Comparison of ENCODE assay signal across 8 cellular contexts in genomic region chr2:26503238-26503880, GRCh38. TPM values are rescaled to one million over a fixed set of nuclear protein-coding genes. Genes with fewer than 3 reads are reported as not detected.
A peak's percentile ranks its signal among the peaks of the same experiment; 100 is the strongest.
DNase-seq lines count a peak whose midpoint lies in the region; ATAC-seq, FAIRE-seq and TF ChIP-seq lines count a peak whose summit lies in the region.

No MANE protein-coding gene starts in this region.

- peak overlapping the region in 1 of 2 donors; percentile 24 for H3K9ac ChIP-seq in colonic mucosa (ENCODE audit: low read depth in 2 of 2, low read length in 2 of 2)

- peak overlapping the region; percentile 65 for H3K4me3 Mint-ChIP-seq in activated CD4-positive, alpha-beta T cell treated with anti-CD3 and anti-CD28 coated beads for 36 hours

- CTCF ChIA-PET in activated CD4-positive, alpha-beta T cell treated with anti-CD3 and anti-CD28 coated beads for 36 hours (lab: Charles Lee), result interaction anchor here (0.5 to 4.3 kb wide), 11 partner anchors 9 to 107 kb away, joined by 3 to 31 read pairs (median 3); no protein-coding TSS in a partner anchor

- H3K4me3 ChIP-seq in colonic mucosa, result peak overlapping the region; percentile 36

- H3K36me3 Mint-ChIP-seq in activated CD4-positive, alpha-beta T cell treated with anti-CD3 and anti-CD28 coated beads for 36 hours (ENCODE audit: low read depth), result no peaks in the 10 kb centered on the region

- no peaks in the 10 kb centered on the region for H3K36me3 ChIP-seq in colonic mucosa

- intact Hi-C loops in activated CD4-positive, alpha-beta T cell treated with anti-CD3 and anti-CD28 coated beads for 36 hours (cut with DNase I, micrococcal nuclease), result loop anchor here (1.0 to 5.0 kb wide), 3 partner anchors 74 to 242 kb away; partner anchors contain the start of genes ADGRF3 (in 1 of the 2) and SELENOI (in 1 of the 2)
- intact Hi-C loops in colonic mucosa (cut with DNase I), result loop anchor here (5.0 kb wide), 1 partner anchor 74 kb away; no protein-coding TSS in a partner anchor

- peaks cover 6% of the 10 kb centered on the region for H3K4me1 ChIP-seq in colonic mucosa

- POLR2A ChIA-PET in activated CD4-positive, alpha-beta T cell treated with anti-CD3 and anti-CD28 coated beads for 36 hours (lab: Charles Lee), result no interaction called here

- no peak for FAIRE-seq in D721Med (lab: Jason Lieb, UNC)

- peak overlapping the region; percentile 63 for H3K27ac Mint-ChIP-seq in activated CD4-positive, alpha-beta T cell treated with anti-CD3 and anti-CD28 coated beads for 36 hours

- H3K9me3 Mint-ChIP-seq in activated CD4-positive, alpha-beta T cell treated with anti-CD3 and anti-CD28 coated beads for 36 hours (ENCODE audit: low read depth), result no peaks in the 10 kb centered on the region

- no peak overlapping the region for H3K27ac ChIP-seq in colonic mucosa

- H3K27me3 ChIP-seq in colonic mucosa, result no peaks in the 10 kb centered on the region

- DNase-seq in D721Med (ENCODE audit: insufficient read length, low spot score) (peak; percentile 81), NCI-H226 (peak; percentile 71), colonic mucosa (peak; percentile 88), left lobe of liver (ENCODE audit: low spot score) (no peak)
- DNase-seq in activated CD4-positive, alpha-beta T cell treated with anti-CD3 and anti-CD28 coated beads for 36 hours, result peak; percentile 94
- peak; percentile 89 to 93 for DNase-seq in stimulated activated CD4-positive, alpha-beta T cell treated with anti-CD3 and anti-CD28 coated beads, Interleukin-2, amount 100 ng/mL, for 24 hours

- TF ChIP-seq CTCF in D721Med (IDR thresholded peaks at IDR 0.05; ENCODE audit: insufficient read depth, missing control alignments) (peak; percentile 70), colonic mucosa (IDR thresholded peaks at IDR 0.05) (peak; percentile 92)

- H3K4me1 Mint-ChIP-seq in activated CD4-positive, alpha-beta T cell treated with anti-CD3 and anti-CD28 coated beads for 36 hours, result peaks cover 3% of the 10 kb centered on the region

- no peaks in the 10 kb centered on the region for H3K9me3 ChIP-seq in colonic mucosa

- ATAC-seq in HG02642 (IDR thresholded peaks at IDR 0.05; ENCODE audit: poor library complexity, unreplicated experiment) (peak; percentile 79), left lobe of liver (peak; percentile 85), HG03095 (IDR thresholded peaks at IDR 0.05; ENCODE audit: unreplicated experiment) (no peak)
- peak; percentile 100 for ATAC-seq in activated CD4-positive, alpha-beta T cell treated with anti-CD3 and anti-CD28 coated beads for 36 hours

- peaks cover 1% of the 10 kb centered on the region for H3K27me3 Mint-ChIP-seq in activated CD4-positive, alpha-beta T cell treated with anti-CD3 and anti-CD28 coated beads for 36 hours

RNA-seq across cellular contexts. Expression of gene OTOF, which starts 25.4 kb away (rescaled TPM):
- 1 to 10 TPM; 1.9 to 2.3 TPM for total RNA-seq in activated CD4-positive, alpha-beta T cell treated with anti-CD3 and anti-CD28 coated beads for 36 hours
- total RNA-seq in colonic mucosa (not detected), left lobe of liver (0.05 TPM)
